12 cellular contexts compared by ENCODE assay signal in genomic region chr11:123770712-123771111, GRCh38. TPM values are rescaled to one million over a fixed set of nuclear protein-coding genes. Genes with fewer than 3 reads are reported as not detected.
"Had no signal": no experiment of that assay in that cellular context is flagged by ENCODE, and none has a peak within 500 bp of the region (broad histone marks: within the 10 kb centered on the region; RNA-seq: fewer than 3 reads in every experiment).

No MANE protein-coding gene starts in this region.

- DNase-seq: GM23248, GOT3, H7, H9, HCEC 1CT, HFFc6 had no signal

- H3K27ac Mint-ChIP-seq: GM23338, HFFc6 had no signal

- FAIRE-seq: H1, H54 had no signal

- ATAC-seq: GM23338, HCT116 had no signal

- H3K4me1 ChIP-seq: HAP-1 had no signal

- H3K36me3 ChIP-seq: HAP-1 had no signal

- H3K4me3 ChIP-seq: GM23248, GM23338, HAP-1 had no signal

- H3K9me3 Mint-ChIP-seq: HFFc6 had no signal

- H3K9me3 ChIP-seq: HAP-1 had no signal

- H3K4me3 Mint-ChIP-seq: GM23338, H9, HFFc6 had no signal

RNA-seq across cellular contexts. Expression of gene OR6X1, which starts 16.4 kb away (rescaled TPM):
- total RNA-seq: GM23248, GM23338, H1, H4, H7, H9, HFFc6 had no signal

RNA-seq across cellular contexts. Expression of gene OR6M1, which starts 35.4 kb away (rescaled TPM):
- total RNA-seq: GM23248, GM23338, H1, H4, H7, H9, HFFc6 had no signal
